In the genomic region with DNA sequence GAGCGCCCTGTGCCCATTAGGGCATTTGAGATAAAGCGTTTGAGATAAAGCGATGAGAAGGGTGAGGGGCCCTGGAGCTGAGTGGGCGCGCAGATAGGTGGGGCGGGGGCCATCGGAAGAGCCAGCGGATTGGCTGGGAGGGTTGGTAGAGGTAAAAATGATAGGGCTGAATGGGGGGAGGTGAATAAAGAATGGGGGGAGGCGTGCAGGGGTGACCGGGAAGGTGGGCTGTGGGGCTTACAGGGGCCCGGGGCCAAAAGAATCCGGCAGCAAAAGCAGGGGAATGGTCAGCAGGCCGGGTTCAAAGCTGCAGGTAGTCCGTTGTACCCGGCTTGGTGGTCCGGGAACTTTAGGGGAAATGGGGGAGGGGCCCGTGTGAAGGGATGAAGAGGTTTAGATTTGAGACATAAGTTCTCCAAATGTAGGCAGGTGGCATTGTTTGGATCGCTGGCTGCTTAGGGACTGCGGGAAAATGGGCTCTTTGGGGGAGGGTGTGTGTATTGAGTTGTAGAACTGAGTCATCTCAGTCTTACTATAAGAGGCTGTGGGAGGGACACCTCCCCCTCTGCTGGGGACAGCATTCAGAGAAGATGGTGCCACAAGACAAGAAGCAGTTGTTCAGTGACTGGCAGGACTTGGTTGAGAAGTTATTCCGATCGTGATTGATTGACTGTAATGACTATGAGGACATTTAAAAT, we compare ENCODE assay signal across 1 cellular context.
TF ChIP-seq lines count a peak whose summit lies in the region.

No MANE protein-coding gene starts in this region.

TF ChIP-seq in K562, 482 proteins besides CTCF, POLR2A, EP300 and RAD21 (continued from another document and continues in another):
- TF ChIP-seq, protein P1, sequence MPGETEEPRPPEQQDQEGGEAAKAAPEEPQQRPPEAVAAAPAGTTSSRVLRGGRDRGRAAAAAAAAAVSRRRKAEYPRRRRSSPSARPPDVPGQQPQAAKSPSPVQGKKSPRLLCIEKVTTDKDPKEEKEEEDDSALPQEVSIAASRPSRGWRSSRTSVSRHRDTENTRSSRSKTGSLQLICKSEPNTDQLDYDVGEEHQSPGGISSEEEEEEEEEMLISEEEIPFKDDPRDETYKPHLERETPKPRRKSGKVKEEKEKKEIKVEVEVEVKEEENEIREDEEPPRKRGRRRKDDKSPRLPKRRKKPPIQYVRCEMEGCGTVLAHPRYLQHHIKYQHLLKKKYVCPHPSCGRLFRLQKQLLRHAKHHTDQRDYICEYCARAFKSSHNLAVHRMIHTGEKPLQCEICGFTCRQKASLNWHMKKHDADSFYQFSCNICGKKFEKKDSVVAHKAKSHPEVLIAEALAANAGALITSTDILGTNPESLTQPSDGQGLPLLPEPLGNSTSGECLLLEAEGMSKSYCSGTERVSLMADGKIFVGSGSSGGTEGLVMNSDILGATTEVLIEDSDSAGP (CRISPR knock-in tag; IDR thresholded peaks at IDR 0.05) = no peak
- no peak for TF ChIP-seq PCBP1 (IDR thresholded peaks at IDR 0.05; ENCODE audit: low read depth, low read length, poor library complexity, severe bottlenecking)
- TF ChIP-seq MEIS2 (IDR thresholded peaks at IDR 0.05; ENCODE audit: partially characterized antibody) = peak; percentile 82
- TF ChIP-seq BRD9 (IDR thresholded peaks at IDR 0.05; ENCODE audit: low read depth, partially characterized antibody) = no peak
- no peak for TF ChIP-seq ZNF717 (CRISPR knock-in tag; IDR thresholded peaks at IDR 0.05)
- no peak for TF ChIP-seq SMAD3 (CRISPR knock-in tag; conservative IDR thresholded peaks at IDR 0.05)
- TF ChIP-seq PHB (CRISPR knock-in tag; IDR thresholded peaks at IDR 0.05) = no peak
- TF ChIP-seq, protein P2, sequence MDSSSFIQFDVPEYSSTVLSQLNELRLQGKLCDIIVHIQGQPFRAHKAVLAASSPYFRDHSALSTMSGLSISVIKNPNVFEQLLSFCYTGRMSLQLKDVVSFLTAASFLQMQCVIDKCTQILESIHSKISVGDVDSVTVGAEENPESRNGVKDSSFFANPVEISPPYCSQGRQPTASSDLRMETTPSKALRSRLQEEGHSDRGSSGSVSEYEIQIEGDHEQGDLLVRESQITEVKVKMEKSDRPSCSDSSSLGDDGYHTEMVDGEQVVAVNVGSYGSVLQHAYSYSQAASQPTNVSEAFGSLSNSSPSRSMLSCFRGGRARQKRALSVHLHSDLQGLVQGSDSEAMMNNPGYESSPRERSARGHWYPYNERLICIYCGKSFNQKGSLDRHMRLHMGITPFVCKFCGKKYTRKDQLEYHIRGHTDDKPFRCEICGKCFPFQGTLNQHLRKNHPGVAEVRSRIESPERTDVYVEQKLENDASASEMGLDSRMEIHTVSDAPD (CRISPR knock-in tag; IDR thresholded peaks at IDR 0.05) = no peak
- TF ChIP-seq BCOR (IDR thresholded peaks at IDR 0.05) = peak; percentile 68; the same call in 1 of the 2 replicates
- no peak for TF ChIP-seq TGIF2 (CRISPR knock-in tag; IDR thresholded peaks at IDR 0.05)
- TF ChIP-seq YY1 (IDR thresholded peaks at IDR 0.05; ENCODE audit: borderline replicate concordance in 1 of 3, control insufficient read depth in 1 of 3, extremely low read depth in 1 of 3, insufficient read depth in 3 of 3, insufficient read length in 1 of 3, insufficient replicate concordance in 2 of 3, low read depth in 1 of 3, low read length in 2 of 3) = peak in 2 of 3 experiments; percentile 40 to 63
- TF ChIP-seq, protein P3, sequence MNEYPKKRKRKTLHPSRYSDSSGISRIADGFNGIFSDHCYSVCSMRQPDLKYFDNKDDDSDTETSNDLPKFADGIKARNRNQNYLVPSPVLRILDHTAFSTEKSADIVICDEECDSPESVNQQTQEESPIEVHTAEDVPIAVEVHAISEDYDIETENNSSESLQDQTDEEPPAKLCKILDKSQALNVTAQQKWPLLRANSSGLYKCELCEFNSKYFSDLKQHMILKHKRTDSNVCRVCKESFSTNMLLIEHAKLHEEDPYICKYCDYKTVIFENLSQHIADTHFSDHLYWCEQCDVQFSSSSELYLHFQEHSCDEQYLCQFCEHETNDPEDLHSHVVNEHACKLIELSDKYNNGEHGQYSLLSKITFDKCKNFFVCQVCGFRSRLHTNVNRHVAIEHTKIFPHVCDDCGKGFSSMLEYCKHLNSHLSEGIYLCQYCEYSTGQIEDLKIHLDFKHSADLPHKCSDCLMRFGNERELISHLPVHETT (CRISPR knock-in tag; conservative IDR thresholded peaks at IDR 0.05 in 1 of 2, IDR thresholded peaks at IDR 0.05 in 1 of 2) = 0 out of 4 replicates have a peak, but pooled peaks of 1 of the 2 experiments have one; percentile 7
- no peak for TF ChIP-seq POLR2AphosphoS2 (IDR thresholded peaks at IDR 0.05; ENCODE audit: low read length)
- no peak for TF ChIP-seq ASH1L (IDR thresholded peaks at IDR 0.05; ENCODE audit: borderline replicate concordance, low read depth, partially characterized antibody)
- peak; percentile 30 for TF ChIP-seq TOE1 (IDR thresholded peaks at IDR 0.05; ENCODE audit: borderline replicate concordance)
- TF ChIP-seq TOE1 (CRISPR knock-in tag; IDR thresholded peaks at IDR 0.05; ENCODE audit: borderline replicate concordance, low read depth) = no peak
- TF ChIP-seq HDAC3 (IDR thresholded peaks at IDR 0.05; ENCODE audit: borderline replicate concordance, partially characterized antibody) = peak; percentile 55
- TF ChIP-seq, protein P4, sequence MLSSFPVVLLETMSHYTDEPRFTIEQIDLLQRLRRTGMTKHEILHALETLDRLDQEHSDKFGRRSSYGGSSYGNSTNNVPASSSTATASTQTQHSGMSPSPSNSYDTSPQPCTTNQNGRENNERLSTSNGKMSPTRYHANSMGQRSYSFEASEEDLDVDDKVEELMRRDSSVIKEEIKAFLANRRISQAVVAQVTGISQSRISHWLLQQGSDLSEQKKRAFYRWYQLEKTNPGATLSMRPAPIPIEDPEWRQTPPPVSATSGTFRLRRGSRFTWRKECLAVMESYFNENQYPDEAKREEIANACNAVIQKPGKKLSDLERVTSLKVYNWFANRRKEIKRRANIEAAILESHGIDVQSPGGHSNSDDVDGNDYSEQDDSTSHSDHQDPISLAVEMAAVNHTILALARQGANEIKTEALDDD (IDR thresholded peaks at IDR 0.05) = peak; percentile 53; the same call in 1 of the 2 replicates
- TF ChIP-seq TEAD4 (IDR thresholded peaks at IDR 0.05; ENCODE audit: low read length) = peak; percentile 57; the same call in 1 of the 2 replicates
- TF ChIP-seq TEAD4 (CRISPR knock-in tag; IDR thresholded peaks at IDR 0.05; ENCODE audit: borderline replicate concordance) = no peak
- TF ChIP-seq MAZ (CRISPR knock-in tag; conservative IDR thresholded peaks at IDR 0.05 in 1 of 2, IDR thresholded peaks at IDR 0.05 in 1 of 2) = 0 out of 4 replicates have a peak, but pooled peaks of 1 of the 2 experiments have one; percentile 20
- TF ChIP-seq GATAD2A (IDR thresholded peaks at IDR 0.05) = peak; percentile 49; the same call in 1 of the 2 replicates
- no peak for TF ChIP-seq FOXM1 (IDR thresholded peaks at IDR 0.05; ENCODE audit: low read depth)
- TF ChIP-seq FOXM1 (CRISPR knock-in tag; IDR thresholded peaks at IDR 0.05; ENCODE audit: low read depth) = no peak
- TF ChIP-seq, protein P5, sequence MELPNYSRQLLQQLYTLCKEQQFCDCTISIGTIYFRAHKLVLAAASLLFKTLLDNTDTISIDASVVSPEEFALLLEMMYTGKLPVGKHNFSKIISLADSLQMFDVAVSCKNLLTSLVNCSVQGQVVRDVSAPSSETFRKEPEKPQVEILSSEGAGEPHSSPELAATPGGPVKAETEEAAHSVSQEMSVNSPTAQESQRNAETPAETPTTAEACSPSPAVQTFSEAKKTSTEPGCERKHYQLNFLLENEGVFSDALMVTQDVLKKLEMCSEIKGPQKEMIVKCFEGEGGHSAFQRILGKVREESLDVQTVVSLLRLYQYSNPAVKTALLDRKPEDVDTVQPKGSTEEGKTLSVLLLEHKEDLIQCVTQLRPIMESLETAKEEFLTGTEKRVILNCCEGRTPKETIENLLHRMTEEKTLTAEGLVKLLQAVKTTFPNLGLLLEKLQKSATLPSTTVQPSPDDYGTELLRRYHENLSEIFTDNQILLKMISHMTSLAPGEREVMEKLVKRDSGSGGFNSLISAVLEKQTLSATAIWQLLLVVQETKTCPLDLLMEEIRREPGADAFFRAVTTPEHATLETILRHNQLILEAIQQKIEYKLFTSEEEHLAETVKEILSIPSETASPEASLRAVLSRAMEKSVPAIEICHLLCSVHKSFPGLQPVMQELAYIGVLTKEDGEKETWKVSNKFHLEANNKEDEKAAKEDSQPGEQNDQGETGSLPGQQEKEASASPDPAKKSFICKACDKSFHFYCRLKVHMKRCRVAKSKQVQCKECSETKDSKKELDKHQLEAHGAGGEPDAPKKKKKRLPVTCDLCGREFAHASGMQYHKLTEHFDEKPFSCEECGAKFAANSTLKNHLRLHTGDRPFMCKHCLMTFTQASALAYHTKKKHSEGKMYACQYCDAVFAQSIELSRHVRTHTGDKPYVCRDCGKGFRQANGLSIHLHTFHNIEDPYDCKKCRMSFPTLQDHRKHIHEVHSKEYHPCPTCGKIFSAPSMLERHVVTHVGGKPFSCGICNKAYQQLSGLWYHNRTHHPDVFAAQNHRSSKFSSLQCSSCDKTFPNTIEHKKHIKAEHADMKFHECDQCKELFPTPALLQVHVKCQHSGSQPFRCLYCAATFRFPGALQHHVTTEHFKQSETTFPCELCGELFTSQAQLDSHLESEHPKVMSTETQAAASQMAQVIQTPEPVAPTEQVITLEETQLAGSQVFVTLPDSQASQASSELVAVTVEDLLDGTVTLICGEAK (IDR thresholded peaks at IDR 0.05) = peak; percentile 57; the same call in 1 of the 2 replicates
- TF ChIP-seq, protein P5 (CRISPR knock-in tag; IDR thresholded peaks at IDR 0.05) = no peak
- TF ChIP-seq ZNF696 (CRISPR knock-in tag; conservative IDR thresholded peaks at IDR 0.05) = no peak
- TF ChIP-seq, protein P6, sequence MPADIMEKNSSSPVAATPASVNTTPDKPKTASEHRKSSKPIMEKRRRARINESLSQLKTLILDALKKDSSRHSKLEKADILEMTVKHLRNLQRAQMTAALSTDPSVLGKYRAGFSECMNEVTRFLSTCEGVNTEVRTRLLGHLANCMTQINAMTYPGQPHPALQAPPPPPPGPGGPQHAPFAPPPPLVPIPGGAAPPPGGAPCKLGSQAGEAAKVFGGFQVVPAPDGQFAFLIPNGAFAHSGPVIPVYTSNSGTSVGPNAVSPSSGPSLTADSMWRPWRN (IDR thresholded peaks at IDR 0.05; ENCODE audit: low read depth) = peak; percentile 36; the same call in 1 of the 2 replicates
- TF ChIP-seq SNRNP70 (optimal IDR thresholded peaks at IDR 0.05; ENCODE audit: low read depth, low read length) = no peak
- TF ChIP-seq ZNF668 (CRISPR knock-in tag; IDR thresholded peaks at IDR 0.05) = no peak
- TF ChIP-seq RBBP5 (IDR thresholded peaks at IDR 0.05; ENCODE audit: borderline replicate concordance, insufficient read depth, low read length, poor library complexity, severe bottlenecking) = no peak
- no peak; the same call in 1 of the 2 replicates for TF ChIP-seq MBD2 (IDR thresholded peaks at IDR 0.05; ENCODE audit: borderline replicate concordance, low read depth)
- no peak for TF ChIP-seq NFE2L1 (tag; IDR thresholded peaks at IDR 0.05; ENCODE audit: borderline replicate concordance, low read depth)
- no peak for TF ChIP-seq NFATC3 (IDR thresholded peaks at IDR 0.05)
- no peak for TF ChIP-seq TAF1 (IDR thresholded peaks at IDR 0.05; ENCODE audit: control insufficient read depth, extremely low read depth, insufficient read depth, low read length, severe bottlenecking)
- no peak for TF ChIP-seq CC2D1A (IDR thresholded peaks at IDR 0.05)
- peak; percentile 79 for TF ChIP-seq CBFA2T3 (IDR thresholded peaks at IDR 0.05)
- no peak for TF ChIP-seq ZNF165 (CRISPR knock-in tag; IDR thresholded peaks at IDR 0.05; ENCODE audit: borderline replicate concordance)
- TF ChIP-seq, protein P7, sequence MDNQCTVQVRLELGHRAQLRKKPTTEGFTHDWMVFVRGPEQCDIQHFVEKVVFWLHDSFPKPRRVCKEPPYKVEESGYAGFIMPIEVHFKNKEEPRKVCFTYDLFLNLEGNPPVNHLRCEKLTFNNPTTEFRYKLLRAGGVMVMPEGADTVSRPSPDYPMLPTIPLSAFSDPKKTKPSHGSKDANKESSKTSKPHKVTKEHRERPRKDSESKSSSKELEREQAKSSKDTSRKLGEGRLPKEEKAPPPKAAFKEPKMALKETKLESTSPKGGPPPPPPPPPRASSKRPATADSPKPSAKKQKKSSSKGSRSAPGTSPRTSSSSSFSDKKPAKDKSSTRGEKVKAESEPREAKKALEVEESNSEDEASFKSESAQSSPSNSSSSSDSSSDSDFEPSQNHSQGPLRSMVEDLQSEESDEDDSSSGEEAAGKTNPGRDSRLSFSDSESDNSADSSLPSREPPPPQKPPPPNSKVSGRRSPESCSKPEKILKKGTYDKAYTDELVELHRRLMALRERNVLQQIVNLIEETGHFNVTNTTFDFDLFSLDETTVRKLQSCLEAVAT (IDR thresholded peaks at IDR 0.05) = 0 out of 4 replicates have a peak, but pooled peaks of 1 of the 2 experiments have one; percentile 20
